Comparison of ENCODE assay signal across 9 cellular contexts in genomic region chr1:145992502-145992936, GRCh38. TPM values are rescaled to one million over a fixed set of nuclear protein-coding genes. Genes with fewer than 3 reads are reported as not detected.
DNase-seq lines count a peak whose midpoint lies in the region; ATAC-seq, FAIRE-seq and TF ChIP-seq lines count a peak whose summit lies in the region.
"Had no signal": no experiment of that assay in that cellular context is flagged by ENCODE, and none has a peak within 500 bp of the region (broad histone marks: within the 10 kb centered on the region; RNA-seq: fewer than 3 reads in every experiment).

No MANE protein-coding gene starts in this region.

- H3K9me3 Mint-ChIP-seq in activated naive CD8-positive, alpha-beta T cell treated with anti-CD3 and anti-CD28 coated beads, Interleukin-2, amount 10 ng/mL, durations not matched to agents 7 days and 5 days, result no peaks in the 10 kb centered on the region

- intact Hi-C loops in HepG2 (cut with micrococcal nuclease; ENCODE audit: unreplicated experiment), result no loop called here

- POLR2A ChIA-PET in activated naive CD8-positive, alpha-beta T cell treated with anti-CD3 and anti-CD28 coated beads, Interleukin-2, amount 10 ng/mL, durations not matched to agents 7 days and 5 days (lab: Charles Lee), result interaction anchor here (1.4 to 13.2 kb wide), 4 partner anchors 11 to 30 kb away, joined by 7 to 407 read pairs (median 68); partner anchors contain the start of genes ANKRD34A and POLR3GL
- POLR2A ChIA-PET in HepG2 (lab: Yijun Ruan, JAX), result interaction anchor here (1.2 to 2.6 kb wide), 4 partner anchors 11 to 29 kb away, joined by 4 to 11 read pairs (median 5); partner anchors contain the start of genes ANKRD34A and POLR3GL

- peaks cover 18% of the 10 kb centered on the region for H3F3A ChIP-seq in Loucy (ENCODE audit: low read depth)

- H3K9me3 ChIP-seq in Loucy (ENCODE audit: insufficient read depth, low read depth, low read length), result no peaks in the 10 kb centered on the region
- no peaks in the 10 kb centered on the region for H3K9me3 ChIP-seq in HepG2 (ENCODE audit: low read length)
- no peaks in the 10 kb centered on the region for H3K9me3 ChIP-seq in stomach smooth muscle (ENCODE audit: control insufficient read depth in 2 of 2, low read length in 2 of 2)

- H3K79me2 ChIP-seq in Loucy (ENCODE audit: insufficient read depth, low read length) (peaks cover 51% of the 10 kb centered on the region), HepG2 (ENCODE audit: insufficient read depth, low read length) (peaks cover 33% of the 10 kb centered on the region)

- WGBS in HepG2 (ENCODE audit: low lambda C conversion rate), result 96% methylated on average over 1 of the region's 1 CpG

- in situ Hi-C loops in HepG2 (cut with HindIII; ENCODE audit: extremely low pct_ligation_motif_present, low pct_unique_long_range_greater_than_20kb), result no loop called here

- peaks cover 43% of the 10 kb centered on the region for H4K20me1 ChIP-seq in Loucy (ENCODE audit: insufficient read depth, low read length, poor library complexity, severe bottlenecking)
- H4K20me1 ChIP-seq in HepG2 (ENCODE audit: insufficient read depth, low read length), result peaks cover 50% of the 10 kb centered on the region

- no peaks in the 10 kb centered on the region for H3K9me2 ChIP-seq in Loucy (replicated peaks; ENCODE audit: low read depth, low read length)

- H3K27me3 ChIP-seq in Loucy (ENCODE audit: insufficient read depth, low read length, poor library complexity, severe bottlenecking), result peaks cover 9% of the 10 kb centered on the region
- no peaks in the 10 kb centered on the region; a peak in 1 of 5 replicates for H3K27me3 ChIP-seq in HepG2 (ENCODE audit: control insufficient read depth in 1 of 2, insufficient read depth in 2 of 2, low read length in 2 of 2)
- H3K27me3 ChIP-seq in stomach smooth muscle (ENCODE audit: control insufficient read depth in 1 of 2, insufficient read depth in 2 of 2, low read length in 2 of 2), result no peaks in the 10 kb centered on the region

- H3K4me3 ChIP-seq in Loucy (ENCODE audit: low read length, poor library complexity, severe bottlenecking), result peak overlapping the region; percentile 98
- H3K4me3 ChIP-seq in HepG2 (replicated peaks in 1 of 3; ENCODE audit: insufficient read depth in 1 of 3, low read depth in 2 of 3, low read length in 3 of 3), result peak overlapping the region in 1 of 3 experiments; percentile 7; a peak in 2 of 6 replicates
- peak overlapping the region; percentile 92 to 99 for H3K4me3 ChIP-seq in stomach smooth muscle (ENCODE audit: low read length in 2 of 2)

- H3K4me1 Mint-ChIP-seq in activated naive CD8-positive, alpha-beta T cell treated with anti-CD3 and anti-CD28 coated beads, Interleukin-2, amount 10 ng/mL, durations not matched to agents 7 days and 5 days, result peaks cover 56% of the 10 kb centered on the region

- TF ChIP-seq RAD21 in HepG2 (CRISPR knock-in tag; IDR thresholded peaks at IDR 0.05), result no peak

- H3K27me3 Mint-ChIP-seq in activated naive CD8-positive, alpha-beta T cell treated with anti-CD3 and anti-CD28 coated beads, Interleukin-2, amount 10 ng/mL, durations not matched to agents 7 days and 5 days, result no peaks in the 10 kb centered on the region

- no peak for FAIRE-seq in HepG2 (lab: Jason Lieb, UNC)

- H3K4me2 ChIP-seq in Loucy (ENCODE audit: low read depth, low read length, poor library complexity, severe bottlenecking) (peak overlapping the region; percentile 91), HepG2 (ENCODE audit: low read depth, low read length) (peak overlapping the region; percentile 97)
- H3K4me2 ChIP-seq: KMS-11 had no signal

- H2AFZ ChIP-seq in Loucy (ENCODE audit: low read length) (no peak overlapping the region), HepG2 (ENCODE audit: low read length) (no peak overlapping the region)

- H3K36me3 Mint-ChIP-seq in activated naive CD8-positive, alpha-beta T cell treated with anti-CD3 and anti-CD28 coated beads, Interleukin-2, amount 10 ng/mL, durations not matched to agents 7 days and 5 days, result peaks cover 46% of the 10 kb centered on the region

- peak overlapping the region; percentile 100 for H3K4me3 Mint-ChIP-seq in activated naive CD8-positive, alpha-beta T cell treated with anti-CD3 and anti-CD28 coated beads, Interleukin-2, amount 10 ng/mL, durations not matched to agents 7 days and 5 days

- H3K9ac ChIP-seq in Loucy (ENCODE audit: low read depth, low read length, poor library complexity, severe bottlenecking) (peak overlapping the region; percentile 100), HepG2 (ENCODE audit: insufficient read depth, low read depth, low read length) (peak overlapping the region; percentile 93; the same call in 1 of the 2 replicates), stomach smooth muscle (ENCODE audit: low read length in 2 of 2) (peak overlapping the region; percentile 52 to 99)
- H3K9ac ChIP-seq: KMS-11 had no signal

- H3K27ac ChIP-seq in HepG2 (ENCODE audit: extremely low read length, insufficient read depth, low read length), result no peak overlapping the region
- peak overlapping the region; percentile 98 for H3K27ac ChIP-seq in stomach smooth muscle (ENCODE audit: low read length)
- H3K27ac ChIP-seq: KMS-11 had no signal

- peaks cover 20% of the 10 kb centered on the region for H3K4me1 ChIP-seq in Loucy (ENCODE audit: insufficient read depth, low read length, poor library complexity, severe bottlenecking)
- H3K4me1 ChIP-seq in HepG2 (ENCODE audit: insufficient read depth, low read length), result peaks cover 63% of the 10 kb centered on the region
- peaks cover 12% of the 10 kb centered on the region for H3K4me1 ChIP-seq in stomach smooth muscle (ENCODE audit: control insufficient read depth, insufficient read depth, low read length)

- CTCF ChIA-PET in HepG2 (lab: Yijun Ruan, JAX; ENCODE audit: low intra/inter-chr PET ratio, low total read pairs), result no interaction called here

- DNase-seq in activated naive CD8-positive, alpha-beta T cell treated with anti-CD3 and anti-CD28 coated beads, Interleukin-2, amount 10 ng/mL, durations not matched to agents 7 days and 5 days, result peak; percentile 15
- no peak for DNase-seq in HepG2 (ENCODE audit: low spot score)
- no peak for DNase-seq in NCI-H510A (lab: John Stamatoyannopoulos, UW)
- DNase-seq in D341Med (ENCODE audit: low spot score), result no peak
- DNase-seq: stimulated activated CD8-positive, alpha-beta memory T cell treated with anti-CD3 and anti-CD28 coated beads, Interleukin-4, amount 100 ng/mL, for 48 hours had no signal

- TF ChIP-seq POLR2A in HepG2 (IDR thresholded peaks at IDR 0.05; ENCODE audit: insufficient read depth in 1 of 2, low read depth in 2 of 2, low read length in 2 of 2), result peak in 1 of 2 experiments; percentile 58; a peak in 1 of 4 replicates

- TF ChIP-seq EP300 in HepG2 (IDR thresholded peaks at IDR 0.05; ENCODE audit: low read depth in 2 of 2, low read length in 2 of 2) (no peak), HepG2 (CRISPR knock-in tag; IDR thresholded peaks at IDR 0.05; ENCODE audit: borderline replicate concordance) (no peak)

- H3K27ac Mint-ChIP-seq in activated naive CD8-positive, alpha-beta T cell treated with anti-CD3 and anti-CD28 coated beads, Interleukin-2, amount 10 ng/mL, durations not matched to agents 7 days and 5 days, result peak overlapping the region; percentile 99

- H3K36me3 ChIP-seq in Loucy (ENCODE audit: insufficient read depth, low read length) (peaks cover 29% of the 10 kb centered on the region; the same call in 1 of the 2 replicates), HepG2 (replicated peaks in 1 of 2; ENCODE audit: control insufficient read depth in 1 of 2, insufficient read depth in 2 of 2, low read length in 2 of 2) (peaks cover 2 to 22% of the 10 kb centered on the region in 2 experiments; a peak in 3 of 5 replicates), stomach smooth muscle (ENCODE audit: control insufficient read depth in 2 of 2, insufficient read depth in 2 of 2, low read length in 2 of 2) (peaks cover 27 to 40% of the 10 kb centered on the region in 2 donors)

- no peak for TF ChIP-seq CTCF in Loucy (conservative IDR thresholded peaks at IDR 0.05; ENCODE audit: low read length)
- TF ChIP-seq CTCF in HepG2 (CRISPR knock-in tag; IDR thresholded peaks at IDR 0.05), result no peak

- no peak for ATAC-seq in activated naive CD8-positive, alpha-beta T cell treated with anti-CD3 and anti-CD28 coated beads, Interleukin-2, amount 10 ng/mL, durations not matched to agents 7 days and 5 days (ENCODE audit: low read depth)
- ATAC-seq in HepG2 (no peak), HG02973 (IDR thresholded peaks at IDR 0.05; ENCODE audit: unreplicated experiment) (no peak)

- no TSS peak for BruUV-seq in HepG2 (replicated peaks; lab: Mats Ljungman, UMichigan)

RNA-seq across cellular contexts. Expression of gene TXNIP, which starts 3.9 kb away (rescaled TPM):
- 100 to 1,000 TPM; 678 to 725 TPM for total RNA-seq in activated naive CD8-positive, alpha-beta T cell treated with anti-CD3 and anti-CD28 coated beads, Interleukin-2, amount 10 ng/mL, durations not matched to agents 7 days and 5 days
- 24.4 and 25.4 TPM in 2 replicates for total RNA-seq in HepG2 (2016; rRNA removed; fragmentation: Illumina TruSeq; extraction: Trizol)
- 4.1 and 4.3 TPM in 2 replicates for total RNA-seq in HepG2 (2016; cell fraction: cytosol; rRNA removed; fragmentation: Illumina TruSeq; extraction: Trizol; ENCODE audit: low read depth)
- 23.8 and 24.4 TPM in 2 replicates for total RNA-seq in HepG2 (2016; cell fraction: insoluble cytoplasmic fraction; rRNA removed; fragmentation: Illumina TruSeq; extraction: Trizol)
- total RNA-seq in HepG2 (2016; cell fraction: membrane; rRNA removed; fragmentation: Illumina TruSeq; extraction: Trizol), result 11.5 and 11.6 TPM in 2 replicates
- total RNA-seq in HepG2 (2016; cell fraction: nucleus; rRNA removed; fragmentation: Illumina TruSeq; extraction: Trizol), result 34.7 and 39.5 TPM in 2 replicates
- polyA plus RNA-seq in HepG2 (2011; rRNA removed), result 237 and 283 TPM in 2 replicates
- polyA plus RNA-seq in HepG2 (2011; cell fraction: cytosol; rRNA removed), result 133 and 240 TPM in 2 replicates
- 150 and 152 TPM in 2 replicates for polyA plus RNA-seq in HepG2 (2011; cell fraction: nucleus; rRNA removed)
- 191 and 204 TPM in 2 replicates for polyA plus RNA-seq in HepG2 (2012)
- polyA plus RNA-seq in HepG2 (2016; cell fraction: cytosol; fragmentation: Illumina TruSeq; extraction: Trizol; ENCODE audit: low read depth), result 1.0 and 1.3 TPM in 2 replicates
- polyA plus RNA-seq in HepG2 (2016; cell fraction: insoluble cytoplasmic fraction; fragmentation: Illumina TruSeq; extraction: Trizol; ENCODE audit: low read depth), result 19.6 and 21.5 TPM in 2 replicates
- polyA plus RNA-seq in HepG2 (2016; cell fraction: membrane; fragmentation: Illumina TruSeq; extraction: Trizol; ENCODE audit: low read depth), result 3.9 and 4.1 TPM in 2 replicates
- 35.2 and 39.0 TPM in 2 replicates for polyA plus RNA-seq in HepG2 (2016; cell fraction: nucleus; fragmentation: Illumina TruSeq; extraction: Trizol; ENCODE audit: insufficient read depth, low read depth)
- polyA minus RNA-seq in HepG2 (2011; rRNA and poly(A)+ RNA removed; ENCODE audit: low replicate concordance), result 132 and 425 TPM in 2 replicates
- 117 and 168 TPM in 2 replicates for polyA minus RNA-seq in HepG2 (2011; cell fraction: cytosol; rRNA and poly(A)+ RNA removed)
- 259 and 346 TPM in 2 replicates for polyA minus RNA-seq in HepG2 (2011; cell fraction: nucleus; rRNA and poly(A)+ RNA removed)

RNA-seq across cellular contexts. Expression of gene POLR3GL, which starts 28.0 kb away (rescaled TPM):
- total RNA-seq in activated naive CD8-positive, alpha-beta T cell treated with anti-CD3 and anti-CD28 coated beads, Interleukin-2, amount 10 ng/mL, durations not matched to agents 7 days and 5 days, result 10 to 100 TPM; 32.6 to 34.9 TPM
- 12.4 and 15.3 TPM in 2 replicates for total RNA-seq in HepG2 (2016; rRNA removed; fragmentation: Illumina TruSeq; extraction: Trizol)
- 7.1 and 7.5 TPM in 2 replicates for total RNA-seq in HepG2 (2016; cell fraction: cytosol; rRNA removed; fragmentation: Illumina TruSeq; extraction: Trizol; ENCODE audit: low read depth)
- 12.8 and 14.4 TPM in 2 replicates for total RNA-seq in HepG2 (2016; cell fraction: insoluble cytoplasmic fraction; rRNA removed; fragmentation: Illumina TruSeq; extraction: Trizol)
- total RNA-seq in HepG2 (2016; cell fraction: membrane; rRNA removed; fragmentation: Illumina TruSeq; extraction: Trizol), result 15.4 and 17.0 TPM in 2 replicates
- 5.4 and 6.2 TPM in 2 replicates for total RNA-seq in HepG2 (2016; cell fraction: nucleus; rRNA removed; fragmentation: Illumina TruSeq; extraction: Trizol)
- 10.8 and 11.5 TPM in 2 replicates for polyA plus RNA-seq in HepG2 (2011; rRNA removed)
- 7.4 and 7.9 TPM in 2 replicates for polyA plus RNA-seq in HepG2 (2011; cell fraction: cytosol; rRNA removed)
- polyA plus RNA-seq in HepG2 (2011; cell fraction: nucleus; rRNA removed), result 5.1 and 6.2 TPM in 2 replicates
- 14.4 and 20.2 TPM in 2 replicates for polyA plus RNA-seq in HepG2 (2012)
- 10.0 and 10.7 TPM in 2 replicates for polyA plus RNA-seq in HepG2 (2016; cell fraction: cytosol; fragmentation: Illumina TruSeq; extraction: Trizol; ENCODE audit: low read depth)
- 21.5 and 23.2 TPM in 2 replicates for polyA plus RNA-seq in HepG2 (2016; cell fraction: insoluble cytoplasmic fraction; fragmentation: Illumina TruSeq; extraction: Trizol; ENCODE audit: low read depth)
- 20.0 and 21.6 TPM in 2 replicates for polyA plus RNA-seq in HepG2 (2016; cell fraction: membrane; fragmentation: Illumina TruSeq; extraction: Trizol; ENCODE audit: low read depth)
- polyA plus RNA-seq in HepG2 (2016; cell fraction: nucleus; fragmentation: Illumina TruSeq; extraction: Trizol; ENCODE audit: insufficient read depth, low read depth), result 11.4 and 13.9 TPM in 2 replicates
- 2.5 and 3.4 TPM in 2 replicates for polyA minus RNA-seq in HepG2 (2011; rRNA and poly(A)+ RNA removed; ENCODE audit: low replicate concordance)
- 2.5 and 4.6 TPM in 2 replicates for polyA minus RNA-seq in HepG2 (2011; cell fraction: cytosol; rRNA and poly(A)+ RNA removed)
- 5.0 and 6.6 TPM in 2 replicates for polyA minus RNA-seq in HepG2 (2011; cell fraction: nucleus; rRNA and poly(A)+ RNA removed)

RNA-seq across cellular contexts. Expression of gene ANKRD34A, which starts 28.1 kb away (rescaled TPM):
- 1 to 10 TPM; 2.2 to 2.8 TPM for total RNA-seq in activated naive CD8-positive, alpha-beta T cell treated with anti-CD3 and anti-CD28 coated beads, Interleukin-2, amount 10 ng/mL, durations not matched to agents 7 days and 5 days
- 0.07 and 0.14 TPM in 2 replicates for total RNA-seq in HepG2 (2016; rRNA removed; fragmentation: Illumina TruSeq; extraction: Trizol)
- total RNA-seq in HepG2 (2016; cell fraction: cytosol; rRNA removed; fragmentation: Illumina TruSeq; extraction: Trizol; ENCODE audit: low read depth), result not detected in 2 replicates
- total RNA-seq in HepG2 (2016; cell fraction: insoluble cytoplasmic fraction; rRNA removed; fragmentation: Illumina TruSeq; extraction: Trizol), result 0.04 TPM in 1 of 2 replicates, not detected in the other
- total RNA-seq in HepG2 (2016; cell fraction: membrane; rRNA removed; fragmentation: Illumina TruSeq; extraction: Trizol), result 0.03 and 0.07 TPM in 2 replicates
- 0.13 and 0.19 TPM in 2 replicates for total RNA-seq in HepG2 (2016; cell fraction: nucleus; rRNA removed; fragmentation: Illumina TruSeq; extraction: Trizol)
- polyA plus RNA-seq in HepG2 (2011; rRNA removed), result 0.05 and 0.07 TPM in 2 replicates
- 0.04 and 0.05 TPM in 2 replicates for polyA plus RNA-seq in HepG2 (2011; cell fraction: cytosol; rRNA removed)
- 0.47 and 0.53 TPM in 2 replicates for polyA plus RNA-seq in HepG2 (2011; cell fraction: nucleus; rRNA removed)
- polyA plus RNA-seq in HepG2 (2012), result 0.11 and 0.19 TPM in 2 replicates
- polyA plus RNA-seq in HepG2 (2016; cell fraction: cytosol; fragmentation: Illumina TruSeq; extraction: Trizol; ENCODE audit: low read depth), result not detected in 2 replicates
- polyA plus RNA-seq in HepG2 (2016; cell fraction: insoluble cytoplasmic fraction; fragmentation: Illumina TruSeq; extraction: Trizol; ENCODE audit: low read depth), result 0.08 TPM in 1 of 2 replicates, not detected in the other
- 0.05 TPM in 1 of 2 replicates, not detected in the other for polyA plus RNA-seq in HepG2 (2016; cell fraction: membrane; fragmentation: Illumina TruSeq; extraction: Trizol; ENCODE audit: low read depth)
- 0.12 and 0.16 TPM in 2 replicates for polyA plus RNA-seq in HepG2 (2016; cell fraction: nucleus; fragmentation: Illumina TruSeq; extraction: Trizol; ENCODE audit: insufficient read depth, low read depth)
- polyA minus RNA-seq in HepG2 (2011; rRNA and poly(A)+ RNA removed; ENCODE audit: low replicate concordance), result 0.08 and 1.4 TPM in 2 replicates
- polyA minus RNA-seq in HepG2 (2011; cell fraction: cytosol; rRNA and poly(A)+ RNA removed), result not detected in 2 replicates
- polyA minus RNA-seq in HepG2 (2011; cell fraction: nucleus; rRNA and poly(A)+ RNA removed), result 0.25 and 0.39 TPM in 2 replicates

RNA-seq across cellular contexts. Expression of gene HJV, which starts 29.0 kb away (rescaled TPM):
- not detected for total RNA-seq in activated naive CD8-positive, alpha-beta T cell treated with anti-CD3 and anti-CD28 coated beads, Interleukin-2, amount 10 ng/mL, durations not matched to agents 7 days and 5 days
- total RNA-seq in HepG2 (2016; rRNA removed; fragmentation: Illumina TruSeq; extraction: Trizol), result 0.15 and 0.18 TPM in 2 replicates
- total RNA-seq in HepG2 (2016; cell fraction: cytosol; rRNA removed; fragmentation: Illumina TruSeq; extraction: Trizol; ENCODE audit: low read depth), result 0.35 TPM in 1 of 2 replicates, not detected in the other
- 0.30 TPM in 1 of 2 replicates, not detected in the other for total RNA-seq in HepG2 (2016; cell fraction: insoluble cytoplasmic fraction; rRNA removed; fragmentation: Illumina TruSeq; extraction: Trizol)
- total RNA-seq in HepG2 (2016; cell fraction: membrane; rRNA removed; fragmentation: Illumina TruSeq; extraction: Trizol), result 0.22 and 0.28 TPM in 2 replicates
- not detected in 2 replicates for total RNA-seq in HepG2 (2016; cell fraction: nucleus; rRNA removed; fragmentation: Illumina TruSeq; extraction: Trizol)
- 0.03 TPM in 1 of 2 replicates, not detected in the other for polyA plus RNA-seq in HepG2 (2011; rRNA removed)
- polyA plus RNA-seq in HepG2 (2011; cell fraction: cytosol; rRNA removed), result 0.03 and 0.05 TPM in 2 replicates
- polyA plus RNA-seq in HepG2 (2011; cell fraction: nucleus; rRNA removed), result not detected in 2 replicates
- polyA plus RNA-seq in HepG2 (2012), result not detected in 2 replicates
- polyA plus RNA-seq in HepG2 (2016; cell fraction: cytosol; fragmentation: Illumina TruSeq; extraction: Trizol; ENCODE audit: low read depth), result 0.08 and 0.12 TPM in 2 replicates
- not detected in 2 replicates for polyA plus RNA-seq in HepG2 (2016; cell fraction: insoluble cytoplasmic fraction; fragmentation: Illumina TruSeq; extraction: Trizol; ENCODE audit: low read depth)
- polyA plus RNA-seq in HepG2 (2016; cell fraction: membrane; fragmentation: Illumina TruSeq; extraction: Trizol; ENCODE audit: low read depth), result not detected in 2 replicates
- not detected in 2 replicates for polyA plus RNA-seq in HepG2 (2016; cell fraction: nucleus; fragmentation: Illumina TruSeq; extraction: Trizol; ENCODE audit: insufficient read depth, low read depth)
- polyA minus RNA-seq in HepG2 (2011; rRNA and poly(A)+ RNA removed; ENCODE audit: low replicate concordance), result not detected in 2 replicates
- not detected in 2 replicates for polyA minus RNA-seq in HepG2 (2011; cell fraction: cytosol; rRNA and poly(A)+ RNA removed)
- polyA minus RNA-seq in HepG2 (2011; cell fraction: nucleus; rRNA and poly(A)+ RNA removed), result not detected in 2 replicates

RNA-seq across cellular contexts. Expression of gene LIX1L, which starts 34.7 kb away (rescaled TPM):
- total RNA-seq in activated naive CD8-positive, alpha-beta T cell treated with anti-CD3 and anti-CD28 coated beads, Interleukin-2, amount 10 ng/mL, durations not matched to agents 7 days and 5 days, result 10 to 100 TPM; 54.0 to 57.5 TPM
- 8.1 and 10.9 TPM in 2 replicates for total RNA-seq in HepG2 (2016; rRNA removed; fragmentation: Illumina TruSeq; extraction: Trizol)
- 1.6 TPM in 2 replicates for total RNA-seq in HepG2 (2016; cell fraction: cytosol; rRNA removed; fragmentation: Illumina TruSeq; extraction: Trizol; ENCODE audit: low read depth)
- 8.3 and 9.6 TPM in 2 replicates for total RNA-seq in HepG2 (2016; cell fraction: insoluble cytoplasmic fraction; rRNA removed; fragmentation: Illumina TruSeq; extraction: Trizol)
- 6.8 and 7.1 TPM in 2 replicates for total RNA-seq in HepG2 (2016; cell fraction: membrane; rRNA removed; fragmentation: Illumina TruSeq; extraction: Trizol)
- total RNA-seq in HepG2 (2016; cell fraction: nucleus; rRNA removed; fragmentation: Illumina TruSeq; extraction: Trizol), result 5.0 and 5.9 TPM in 2 replicates
- polyA plus RNA-seq in HepG2 (2011; rRNA removed), result 19.4 and 24.9 TPM in 2 replicates
- 19.3 and 22.0 TPM in 2 replicates for polyA plus RNA-seq in HepG2 (2011; cell fraction: cytosol; rRNA removed)
- 5.2 and 7.4 TPM in 2 replicates for polyA plus RNA-seq in HepG2 (2011; cell fraction: nucleus; rRNA removed)
- 4.8 and 5.8 TPM in 2 replicates for polyA plus RNA-seq in HepG2 (2012)
- polyA plus RNA-seq in HepG2 (2016; cell fraction: cytosol; fragmentation: Illumina TruSeq; extraction: Trizol; ENCODE audit: low read depth), result 1.3 and 1.7 TPM in 2 replicates
- 12.8 and 15.5 TPM in 2 replicates for polyA plus RNA-seq in HepG2 (2016; cell fraction: insoluble cytoplasmic fraction; fragmentation: Illumina TruSeq; extraction: Trizol; ENCODE audit: low read depth)
- 5.7 and 5.8 TPM in 2 replicates for polyA plus RNA-seq in HepG2 (2016; cell fraction: membrane; fragmentation: Illumina TruSeq; extraction: Trizol; ENCODE audit: low read depth)
- 9.8 and 10.9 TPM in 2 replicates for polyA plus RNA-seq in HepG2 (2016; cell fraction: nucleus; fragmentation: Illumina TruSeq; extraction: Trizol; ENCODE audit: insufficient read depth, low read depth)
- 15.4 and 31.6 TPM in 2 replicates for polyA minus RNA-seq in HepG2 (2011; rRNA and poly(A)+ RNA removed; ENCODE audit: low replicate concordance)
- polyA minus RNA-seq in HepG2 (2011; cell fraction: cytosol; rRNA and poly(A)+ RNA removed), result 12.6 and 13.9 TPM in 2 replicates
- 5.9 and 7.2 TPM in 2 replicates for polyA minus RNA-seq in HepG2 (2011; cell fraction: nucleus; rRNA and poly(A)+ RNA removed)

Comparison
In these comparisons a context has a peak if more than half of its experiments do, and no peak if none do; other contexts are left out.
1. RNA of gene TXNIP, which starts 3.9 kb away (total RNA-seq): 678 to 725 TPM in activated naive CD8-positive, alpha-beta T cell treated with anti-CD3 and anti-CD28 coated beads, Interleukin-2, amount 10 ng/mL, durations not matched to agents 7 days and 5 days; 4.1 to 39.5 TPM in HepG2; every median in the first group is over 10 times any median in the second.
2. Peak in every context shown above with its lines, with median percentiles within 50 percentile points of each other: H3K9ac ChIP-seq.